Comparison of ENCODE assay signal across 12 cellular contexts in genomic region chr18:54284535-54284934, GRCh38. TPM values are rescaled to one million over a fixed set of nuclear protein-coding genes. Genes with fewer than 3 reads are reported as not detected.
DNase-seq lines count a peak whose midpoint lies in the region; ATAC-seq and TF ChIP-seq lines count a peak whose summit lies in the region.
"Had no signal": no experiment of that assay in that cellular context is flagged by ENCODE, and none has a peak within 500 bp of the region (broad histone marks: within the 10 kb centered on the region; RNA-seq: fewer than 3 reads in every experiment).

No MANE protein-coding gene starts in this region.

- peaks cover 13% of the 10 kb centered on the region for H3K9me3 Mint-ChIP-seq in T-helper 1 cell treated with Interleukin-12 subunit alpha and Interleukin-12 subunit beta and Interleukin-4 antibody, amounts not matched to agents 30 μg/mL and 1 μg/mL, for 36 hours
- H3K9me3 Mint-ChIP-seq in endodermal cell, result peaks cover 7% of the 10 kb centered on the region

- peaks cover 34% of the 10 kb centered on the region for H3K4me1 Mint-ChIP-seq in T-helper 1 cell treated with Interleukin-12 subunit alpha and Interleukin-12 subunit beta and Interleukin-4 antibody, amounts not matched to agents 30 μg/mL and 1 μg/mL, for 36 hours (ENCODE audit: low read depth)
- H3K4me1 Mint-ChIP-seq in endodermal cell, result peaks cover 5% of the 10 kb centered on the region

- H3K27ac ChIP-seq in endodermal cell (ENCODE audit: low read depth, low read length), result no peak overlapping the region
- H3K27ac ChIP-seq: 22Rv1, parathyroid adenoma, RWPE1 had no signal

- H3K9ac ChIP-seq in endodermal cell (ENCODE audit: extremely low read depth, low read length, poor library complexity, severe bottlenecking), result no peak overlapping the region
- H3K9ac ChIP-seq: parathyroid adenoma had no signal

- H3K36me3 ChIP-seq in endodermal cell (ENCODE audit: control insufficient read depth, insufficient read depth, low read length), result peaks cover 89% of the 10 kb centered on the region

- H3K27ac Mint-ChIP-seq in T-helper 1 cell treated with Interleukin-12 subunit alpha and Interleukin-12 subunit beta and Interleukin-4 antibody, amounts not matched to agents 30 μg/mL and 1 μg/mL, for 36 hours, result peak overlapping the region; percentile 81
- H3K27ac Mint-ChIP-seq in endodermal cell, result peak overlapping the region; percentile 56

- peaks cover 5% of the 10 kb centered on the region for H3K4me1 ChIP-seq in endodermal cell (ENCODE audit: control insufficient read depth, insufficient read depth, low read length)

- H3K4me3 Mint-ChIP-seq in T-helper 1 cell treated with Interleukin-12 subunit alpha and Interleukin-12 subunit beta and Interleukin-4 antibody, amounts not matched to agents 30 μg/mL and 1 μg/mL, for 36 hours, result peak overlapping the region; percentile 4
- no peak overlapping the region for H3K4me3 Mint-ChIP-seq in endodermal cell

- peaks cover 56% of the 10 kb centered on the region for H3K36me3 Mint-ChIP-seq in T-helper 1 cell treated with Interleukin-12 subunit alpha and Interleukin-12 subunit beta and Interleukin-4 antibody, amounts not matched to agents 30 μg/mL and 1 μg/mL, for 36 hours (ENCODE audit: low read depth)
- H3K36me3 Mint-ChIP-seq in endodermal cell (ENCODE audit: low read depth), result peaks cover 60% of the 10 kb centered on the region

- ATAC-seq in GM21529 (IDR thresholded peaks at IDR 0.05; ENCODE audit: unreplicated experiment) (peak; percentile 32), HG03175 (IDR thresholded peaks at IDR 0.05; ENCODE audit: unreplicated experiment) (peak; percentile 20)

- WGBS in endodermal cell (ENCODE audit: insufficient coverage in 1 of 2, insufficient read length in 1 of 2), 2 experiments, result 91 to 96% methylated on average over 3 of the region's 3 CpGs

- no peaks in the 10 kb centered on the region for H3K27me3 ChIP-seq in endodermal cell (ENCODE audit: control insufficient read depth, insufficient read depth, low read length, poor library complexity, severe bottlenecking)

- no peaks in the 10 kb centered on the region for H3K27me3 Mint-ChIP-seq in T-helper 1 cell treated with Interleukin-12 subunit alpha and Interleukin-12 subunit beta and Interleukin-4 antibody, amounts not matched to agents 30 μg/mL and 1 μg/mL, for 36 hours (ENCODE audit: low read depth)
- no peaks in the 10 kb centered on the region for H3K27me3 Mint-ChIP-seq in endodermal cell (ENCODE audit: insufficient read depth)

- H3K9me3 ChIP-seq in endodermal cell (ENCODE audit: control insufficient read depth, low read length), result peaks cover 21% of the 10 kb centered on the region

- H3K4me3 ChIP-seq in endodermal cell (ENCODE audit: low read length), result no peak overlapping the region

- no peak for TF ChIP-seq CTCF in endodermal cell (conservative IDR thresholded peaks at IDR 0.05)

- no peak for DNase-seq in T-helper 1 cell
- no peak for DNase-seq in endodermal cell
- DNase-seq in DMS153 treated with DMSO at 0.1 percent for 48 hours (lab: John Stamatoyannopoulos, UW; ENCODE audit: unreplicated experiment), result no peak
- no peak for DNase-seq in activated effector memory CD4-positive, alpha-beta T cell treated with anti-CD3 and anti-CD28 coated beads, Interleukin-2, amount 50 U/mL, for 16 hours
- DNase-seq in activated gamma-delta T cell treated with Interleukin-2 at 50 U/mL for 16 hours, result no peak
- DNase-seq: effector CD8-positive, alpha-beta T cell had no signal

RNA-seq across cellular contexts. Expression of gene POLI, which starts 15.2 kb away (rescaled TPM):
- 10 to 100 TPM; 58.3 to 75.5 TPM for total RNA-seq in endodermal cell
- polyA plus RNA-seq in endodermal cell (2013, experiment 1 of 2), result 51.3 TPM
- 47.6 TPM for polyA plus RNA-seq in endodermal cell (2013, experiment 2 of 2)
